7 cellular contexts compared by ENCODE assay signal in the genomic region with DNA sequence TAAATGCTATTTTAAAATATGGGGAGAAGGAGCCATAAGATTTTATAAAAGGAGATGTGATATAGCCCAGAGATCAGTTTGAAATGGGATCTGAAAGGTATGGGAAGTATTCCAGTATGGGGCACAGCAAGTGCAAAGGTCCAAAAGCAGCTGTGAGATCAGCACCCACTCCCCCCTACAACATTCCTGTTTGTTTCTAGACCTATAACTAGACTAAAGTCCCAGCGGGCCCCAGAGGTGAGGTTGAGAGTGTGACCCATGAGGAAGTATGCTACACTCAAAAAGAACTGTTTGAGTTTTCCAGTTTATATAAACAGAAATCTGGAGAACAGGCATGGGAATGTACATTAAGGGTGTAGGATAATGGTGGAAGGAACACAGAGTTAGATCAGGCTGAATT.
"Had no signal": no experiment of that assay in that cellular context is flagged by ENCODE, and none has a peak within 500 bp of the region (broad histone marks: within the 10 kb centered on the region; RNA-seq: fewer than 3 reads in every experiment).

No MANE protein-coding gene starts in this region.

- DNase-seq: IMR-90, KBM-7, KG1 had no signal

- FAIRE-seq: HTR-8/SVneo, K562 had no signal

- H3K27ac Mint-ChIP-seq: IgD-negative memory B cell had no signal

- H3K27ac ChIP-seq: HL-60 had no signal

- ATAC-seq: K562 had no signal

- H3K4me3 ChIP-seq: K562 had no signal

- H3K27me3 Mint-ChIP-seq: IgD-negative memory B cell had no signal
